In genomic region chr18:3867252-3867651, GRCh38 we compare ENCODE assay signal across 22 cellular contexts.
"Had no signal": no experiment of that assay in that cellular context is flagged by ENCODE, and none has a peak within 500 bp of the region (broad histone marks: within the 10 kb centered on the region; RNA-seq: fewer than 3 reads in every experiment).

No MANE protein-coding gene starts in this region.

- H3K9me3 ChIP-seq: sigmoid colon, stomach, suprapubic skin, uterus had no signal

- H3K4me3 ChIP-seq: sigmoid colon, smooth muscle cell, stomach, suprapubic skin, uterus had no signal

- DNase-seq: activated CD4-positive, alpha-beta T cell treated with anti-CD3 and anti-CD28 coated beads, Interleukin-2, amount 50 U/mL, for 4 hours; activated CD8-positive, alpha-beta memory T cell treated with anti-CD3 and anti-CD28 coated beads for 24 hours; activated CD8-positive, alpha-beta memory T cell treated with anti-CD3 and anti-CD28 coated beads, Interleukin-2, amount 50 U/mL, for 4 hours; activated T-cell treated with anti-CD3 and anti-CD28 coated beads, Interleukin-2, amount 50 U/mL, for 24 hours; effector CD4-positive, alpha-beta T cell; erythroblast; foreskin fibroblast; kidney; left ventricle myocardium superior; mammary epithelial cell; occipital lobe; sigmoid colon; stimulated activated CD4-positive, alpha-beta T cell treated with anti-CD3 and anti-CD28 coated beads, Interleukin-15, amount 100 ng/mL, for 24 hours; stomach; T-helper 1 cell; trophoblast cell; uterus had no signal

- H3K27me3 ChIP-seq: sigmoid colon, stomach, suprapubic skin, uterus had no signal

- H3K4me2 ChIP-seq: smooth muscle cell had no signal

- H3K27ac ChIP-seq: sigmoid colon, suprapubic skin had no signal

- H3K4me1 ChIP-seq: sigmoid colon, suprapubic skin, uterus had no signal

- ATAC-seq: activated naive CD4-positive, alpha-beta T cell treated with anti-CD3 and anti-CD28 coated beads, Interleukin-2, amount 50 U/mL, for 72 hours; activated T-helper 17 cell treated with anti-CD3 and anti-CD28 coated beads, Interleukin-2, amount 50 U/mL, for 72 hours; left ventricle myocardium superior; stimulated activated memory B cell treated with anti-CD40 and anti-IgM and Interleukin-4, amounts not matched to agents 10 μg/mL and 1 μg/mL and 100 μg/mL, for 72 hours had no signal

- H3K36me3 ChIP-seq: sigmoid colon, stomach, suprapubic skin, uterus had no signal
